ENCODE assay signal across 1 cellular context in genomic region chr17:29663155-29663554, GRCh38.
TF ChIP-seq lines count a peak whose summit lies in the region.

No MANE protein-coding gene starts in this region.

TF ChIP-seq in IMR-90, 13 proteins besides CTCF, POLR2A, EP300 and RAD21:
- TF ChIP-seq MAFK (IDR thresholded peaks at IDR 0.05; ENCODE audit: low read depth, low read length) (peak; percentile 49), CEBPB (IDR thresholded peaks at IDR 0.05; ENCODE audit: low read depth, low read length) (no peak), NFE2L2 (IDR thresholded peaks at IDR 0.05; ENCODE audit: low read depth, low read length) (peak; percentile 84), FOS (IDR thresholded peaks at IDR 0.05; ENCODE audit: low read depth, low read length) (no peak)
